In the genomic region with DNA sequence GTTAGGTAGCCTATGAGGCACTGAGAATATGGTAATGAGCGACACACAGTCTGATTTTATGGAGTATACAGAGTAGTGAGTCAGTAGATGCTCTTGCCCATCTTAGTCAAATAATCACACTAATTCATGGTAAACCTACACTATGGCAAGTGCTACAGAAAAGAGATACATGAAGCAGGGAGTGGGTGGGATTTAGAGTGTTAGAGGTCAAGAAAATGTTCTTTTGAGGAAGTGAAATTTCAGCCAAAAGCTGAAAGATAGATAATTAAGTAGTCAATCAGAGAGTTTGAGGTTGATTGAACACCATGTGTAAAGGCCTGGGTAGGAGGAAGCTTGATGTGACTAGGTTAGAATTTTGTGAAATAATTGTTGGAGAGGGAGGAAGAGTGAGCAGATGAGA, we compare ENCODE assay signal across 10 cellular contexts. TPM values are rescaled to one million over a fixed set of nuclear protein-coding genes. Genes with fewer than 3 reads are reported as not detected.
A peak's percentile ranks its signal among the peaks of the same experiment; 100 is the strongest.
DNase-seq lines count a peak whose midpoint lies in the region; ATAC-seq and TF ChIP-seq lines count a peak whose summit lies in the region.
"Had no signal": no experiment of that assay in that cellular context is flagged by ENCODE, and none has a peak within 500 bp of the region (broad histone marks: within the 10 kb centered on the region; RNA-seq: fewer than 3 reads in every experiment).

No MANE protein-coding gene starts in this region.

- H3K36me3 ChIP-seq in GM23338 (ENCODE audit: insufficient read depth) (peaks cover 65% of the 10 kb centered on the region), neutrophil (peaks cover 97% of the 10 kb centered on the region), ascending aorta (peaks cover 52 to 92% of the 10 kb centered on the region in 2 donors)

- no peaks in the 10 kb centered on the region for H3K9me2 ChIP-seq in GM23338 (ENCODE audit: insufficient read depth)

- H3K4me1 ChIP-seq in GM23338 (ENCODE audit: insufficient read depth) (no peaks in the 10 kb centered on the region), neutrophil (ENCODE audit: control insufficient read depth in 1 of 2, insufficient read depth in 1 of 2, low read depth in 1 of 2, low read length in 1 of 2) (no peaks in the 10 kb centered on the region), ascending aorta (no peaks in the 10 kb centered on the region)

- H3K9me3 ChIP-seq in neutrophil: no peaks in the 10 kb centered on the region
- H3K9me3 ChIP-seq in ascending aorta: no peaks in the 10 kb centered on the region

- H3K4me3 Mint-ChIP-seq in GM23338: no peak overlapping the region

- H3K27me3 Mint-ChIP-seq in GM23338 (ENCODE audit: insufficient read depth, low read depth, poor library complexity): no peaks in the 10 kb centered on the region

- no peaks in the 10 kb centered on the region for H3K9me3 Mint-ChIP-seq in GM23338

- ATAC-seq in GM19025 (IDR thresholded peaks at IDR 0.05; ENCODE audit: low read depth, unreplicated experiment): peak; percentile 87
- ATAC-seq in GM23338: no peak
- peak; percentile 80 for ATAC-seq in HG03520 (IDR thresholded peaks at IDR 0.05; ENCODE audit: unreplicated experiment)

- in situ Hi-C loops in G401 (cut with HindIII; ENCODE audit: low sequenced_read_pairs): no loop called here

- no peak overlapping the region for H3K4me2 ChIP-seq in GM23338

- no peak overlapping the region for H2AFZ ChIP-seq in GM23338

- intact Hi-C loops in ascending aorta (cut with DNase I): no loop called here

- DNase-seq in GM23338 (ENCODE audit: low spot score) (no peak), SK-N-DZ (ENCODE audit: low spot score) (no peak), ascending aorta (ENCODE audit: low spot score in 2 of 2) (no peak), G401 (ENCODE audit: low spot score) (no peak)
- DNase-seq: NCI-H1417 treated with DMSO at 0.1 percent for 48 hours; stimulated activated CD4-positive, alpha-beta T cell treated with anti-CD3 and anti-CD28 coated beads, Interleukin-4, amount 100 ng/mL, for 4 hours; T-helper 1 cell had no signal

- H3F3A ChIP-seq in GM23338 (replicated peaks; ENCODE audit: low read depth): no peaks in the 10 kb centered on the region; the same call in 1 of the 2 replicates

- H4K20me1 ChIP-seq in GM23338 (replicated peaks; ENCODE audit: insufficient read depth): peaks cover 10% of the 10 kb centered on the region

- H3K27ac Mint-ChIP-seq in GM23338: no peak overlapping the region

- H3K27me3 ChIP-seq in GM23338 (ENCODE audit: insufficient read depth): no peaks in the 10 kb centered on the region
- no peaks in the 10 kb centered on the region for H3K27me3 ChIP-seq in neutrophil
- H3K27me3 ChIP-seq in ascending aorta: no peaks in the 10 kb centered on the region

- H3K79me2 ChIP-seq in GM23338 (replicated peaks; ENCODE audit: insufficient read depth): peaks cover 5% of the 10 kb centered on the region; the same call in 1 of the 2 replicates

- H3K27ac ChIP-seq in GM23338 (ENCODE audit: low read depth): peak overlapping the region; percentile 32; the same call in 1 of the 2 replicates
- H3K27ac ChIP-seq in neutrophil: peak overlapping the region; percentile 50
- H3K27ac ChIP-seq in ascending aorta: no peak overlapping the region

- H3K4me3 ChIP-seq in GM23338 (no peak overlapping the region), neutrophil (ENCODE audit: low read depth in 1 of 2, low read length in 1 of 2) (no peak overlapping the region), ascending aorta (no peak overlapping the region)

- H3K4me1 Mint-ChIP-seq in GM23338: no peaks in the 10 kb centered on the region

- peaks cover 72% of the 10 kb centered on the region for H3K36me3 Mint-ChIP-seq in GM23338 (ENCODE audit: low read depth)

- TF ChIP-seq CTCF in GM23338 (conservative IDR thresholded peaks at IDR 0.05; ENCODE audit: low read depth in 2 of 2) (no peak), neutrophil (IDR thresholded peaks at IDR 0.05) (no peak), ascending aorta (IDR thresholded peaks at IDR 0.05) (no peak)

TF ChIP-seq in GM23338, 12 proteins besides CTCF, POLR2A, EP300 and RAD21 (continues in another document):
- no peak for TF ChIP-seq ZNF114 (CRISPR knock-in tag; IDR thresholded peaks at IDR 0.05)
- TF ChIP-seq EZH2phosphoT487 (IDR thresholded peaks at IDR 0.05; ENCODE audit: unreplicated experiment): no peak
- TF ChIP-seq NANOG (IDR thresholded peaks at IDR 0.05; ENCODE audit: borderline replicate concordance): no peak
- no peak for TF ChIP-seq STAT1 (IDR thresholded peaks at IDR 0.05; ENCODE audit: unreplicated experiment)
- TF ChIP-seq, protein P1, sequence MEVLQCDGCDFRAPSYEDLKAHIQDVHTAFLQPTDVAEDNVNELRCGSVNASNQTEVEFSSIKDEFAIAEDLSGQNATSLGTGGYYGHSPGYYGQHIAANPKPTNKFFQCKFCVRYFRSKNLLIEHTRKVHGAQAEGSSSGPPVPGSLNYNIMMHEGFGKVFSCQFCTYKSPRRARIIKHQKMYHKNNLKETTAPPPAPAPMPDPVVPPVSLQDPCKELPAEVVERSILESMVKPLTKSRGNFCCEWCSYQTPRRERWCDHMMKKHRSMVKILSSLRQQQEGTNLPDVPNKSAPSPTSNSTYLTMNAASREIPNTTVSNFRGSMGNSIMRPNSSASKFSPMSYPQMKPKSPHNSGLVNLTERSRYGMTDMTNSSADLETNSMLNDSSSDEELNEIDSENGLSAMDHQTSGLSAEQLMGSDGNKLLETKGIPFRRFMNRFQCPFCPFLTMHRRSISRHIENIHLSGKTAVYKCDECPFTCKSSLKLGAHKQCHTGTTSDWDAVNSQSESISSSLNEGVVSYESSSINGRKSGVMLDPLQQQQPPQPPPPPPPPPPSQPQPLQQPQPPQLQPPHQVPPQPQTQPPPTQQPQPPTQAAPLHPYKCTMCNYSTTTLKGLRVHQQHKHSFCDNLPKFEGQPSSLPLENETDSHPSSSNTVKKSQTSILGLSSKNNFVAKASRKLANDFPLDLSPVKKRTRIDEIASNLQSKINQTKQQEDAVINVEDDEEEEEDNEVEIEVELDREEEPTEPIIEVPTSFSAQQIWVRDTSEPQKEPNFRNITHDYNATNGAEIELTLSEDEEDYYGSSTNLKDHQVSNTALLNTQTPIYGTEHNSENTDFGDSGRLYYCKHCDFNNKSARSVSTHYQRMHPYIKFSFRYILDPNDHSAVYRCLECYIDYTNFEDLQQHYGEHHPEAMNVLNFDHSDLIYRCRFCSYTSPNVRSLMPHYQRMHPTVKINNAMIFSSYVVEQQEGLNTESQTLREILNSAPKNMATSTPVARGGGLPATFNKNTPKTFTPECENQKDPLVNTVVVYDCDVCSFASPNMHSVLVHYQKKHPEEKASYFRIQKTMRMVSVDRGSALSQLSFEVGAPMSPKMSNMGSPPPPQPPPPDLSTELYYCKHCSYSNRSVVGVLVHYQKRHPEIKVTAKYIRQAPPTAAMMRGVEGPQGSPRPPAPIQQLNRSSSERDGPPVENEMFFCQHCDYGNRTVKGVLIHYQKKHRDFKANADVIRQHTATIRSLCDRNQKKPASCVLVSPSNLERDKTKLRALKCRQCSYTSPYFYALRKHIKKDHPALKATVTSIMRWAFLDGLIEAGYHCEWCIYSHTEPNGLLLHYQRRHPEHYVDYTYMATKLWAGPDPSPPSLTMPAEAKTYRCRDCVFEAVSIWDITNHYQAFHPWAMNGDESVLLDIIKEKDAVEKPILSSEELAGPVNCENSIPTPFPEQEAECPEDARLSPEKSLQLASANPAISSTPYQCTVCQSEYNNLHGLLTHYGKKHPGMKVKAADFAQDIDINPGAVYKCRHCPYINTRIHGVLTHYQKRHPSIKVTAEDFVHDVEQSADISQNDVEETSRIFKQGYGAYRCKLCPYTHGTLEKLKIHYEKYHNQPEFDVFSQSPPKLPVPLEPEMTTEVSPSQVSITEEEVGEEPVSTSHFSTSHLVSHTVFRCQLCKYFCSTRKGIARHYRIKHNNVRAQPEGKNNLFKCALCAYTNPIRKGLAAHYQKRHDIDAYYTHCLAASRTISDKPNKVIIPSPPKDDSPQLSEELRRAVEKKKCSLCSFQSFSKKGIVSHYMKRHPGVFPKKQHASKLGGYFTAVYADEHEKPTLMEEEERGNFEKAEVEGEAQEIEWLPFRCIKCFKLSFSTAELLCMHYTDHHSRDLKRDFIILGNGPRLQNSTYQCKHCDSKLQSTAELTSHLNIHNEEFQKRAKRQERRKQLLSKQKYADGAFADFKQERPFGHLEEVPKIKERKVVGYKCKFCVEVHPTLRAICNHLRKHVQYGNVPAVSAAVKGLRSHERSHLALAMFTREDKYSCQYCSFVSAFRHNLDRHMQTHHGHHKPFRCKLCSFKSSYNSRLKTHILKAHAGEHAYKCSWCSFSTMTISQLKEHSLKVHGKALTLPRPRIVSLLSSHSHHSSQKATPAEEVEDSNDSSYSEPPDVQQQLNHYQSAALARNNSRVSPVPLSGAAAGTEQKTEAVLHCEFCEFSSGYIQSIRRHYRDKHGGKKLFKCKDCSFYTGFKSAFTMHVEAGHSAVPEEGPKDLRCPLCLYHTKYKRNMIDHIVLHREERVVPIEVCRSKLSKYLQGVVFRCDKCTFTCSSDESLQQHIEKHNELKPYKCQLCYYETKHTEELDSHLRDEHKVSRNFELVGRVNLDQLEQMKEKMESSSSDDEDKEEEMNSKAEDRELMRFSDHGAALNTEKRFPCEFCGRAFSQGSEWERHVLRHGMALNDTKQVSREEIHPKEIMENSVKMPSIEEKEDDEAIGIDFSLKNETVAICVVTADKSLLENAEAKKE (CRISPR knock-in tag; IDR thresholded peaks at IDR 0.05): no peak
- no peak for TF ChIP-seq ETS1 (IDR thresholded peaks at IDR 0.05)
- no peak for TF ChIP-seq POLR2AphosphoS5 (IDR thresholded peaks at IDR 0.05; ENCODE audit: low read depth)

RNA-seq across cellular contexts. Expression of gene MDM4, which starts 14.7 kb away (rescaled TPM):
- total RNA-seq in GM23338 (2014; rRNA removed; shearing (Covaris generic)): 56.1 and 63.9 TPM in 2 replicates
- 22.7 and 24.8 TPM in 2 replicates for polyA plus RNA-seq in GM23338 (2016; fragmentation: Nextera tagmentation; extraction: Ambion mirVana)
- 26.3 and 28.1 TPM in 2 replicates for polyA plus RNA-seq in SK-N-DZ (2014; cell fraction: cytosol; rRNA removed)
- polyA plus RNA-seq in SK-N-DZ (2014; cell fraction: nucleus; rRNA removed): 69.6 and 119 TPM in 2 replicates
- 9.9 TPM for total RNA-seq in ascending aorta
- 6.1 and 7.7 TPM in 2 replicates for total RNA-seq in G401 (2014; rRNA removed; shearing (Covaris generic))

RNA-seq across cellular contexts. Expression of gene PIK3C2B, which starts 36.3 kb away (rescaled TPM):
- total RNA-seq in GM23338 (2014; rRNA removed; shearing (Covaris generic)): 17.4 and 19.0 TPM in 2 replicates
- 4.8 TPM in 2 replicates for polyA plus RNA-seq in GM23338 (2016; fragmentation: Nextera tagmentation; extraction: Ambion mirVana)
- polyA plus RNA-seq in SK-N-DZ (2014; cell fraction: cytosol; rRNA removed): 6.3 and 8.5 TPM in 2 replicates
- polyA plus RNA-seq in SK-N-DZ (2014; cell fraction: nucleus; rRNA removed): 4.8 and 12.2 TPM in 2 replicates
- 129 TPM for total RNA-seq in ascending aorta
- total RNA-seq in G401 (2014; rRNA removed; shearing (Covaris generic)): 22.1 and 23.6 TPM in 2 replicates

Comparison
In these comparisons a context has a peak if more than half of its experiments do, and no peak if none do; other contexts are left out.
1. H3K27ac ChIP-seq: peak in GM23338 (single experiment) and neutrophil (single experiment); none in ascending aorta (0 of 2).